ENCODE assay signal across 13 cellular contexts in the genomic region with DNA sequence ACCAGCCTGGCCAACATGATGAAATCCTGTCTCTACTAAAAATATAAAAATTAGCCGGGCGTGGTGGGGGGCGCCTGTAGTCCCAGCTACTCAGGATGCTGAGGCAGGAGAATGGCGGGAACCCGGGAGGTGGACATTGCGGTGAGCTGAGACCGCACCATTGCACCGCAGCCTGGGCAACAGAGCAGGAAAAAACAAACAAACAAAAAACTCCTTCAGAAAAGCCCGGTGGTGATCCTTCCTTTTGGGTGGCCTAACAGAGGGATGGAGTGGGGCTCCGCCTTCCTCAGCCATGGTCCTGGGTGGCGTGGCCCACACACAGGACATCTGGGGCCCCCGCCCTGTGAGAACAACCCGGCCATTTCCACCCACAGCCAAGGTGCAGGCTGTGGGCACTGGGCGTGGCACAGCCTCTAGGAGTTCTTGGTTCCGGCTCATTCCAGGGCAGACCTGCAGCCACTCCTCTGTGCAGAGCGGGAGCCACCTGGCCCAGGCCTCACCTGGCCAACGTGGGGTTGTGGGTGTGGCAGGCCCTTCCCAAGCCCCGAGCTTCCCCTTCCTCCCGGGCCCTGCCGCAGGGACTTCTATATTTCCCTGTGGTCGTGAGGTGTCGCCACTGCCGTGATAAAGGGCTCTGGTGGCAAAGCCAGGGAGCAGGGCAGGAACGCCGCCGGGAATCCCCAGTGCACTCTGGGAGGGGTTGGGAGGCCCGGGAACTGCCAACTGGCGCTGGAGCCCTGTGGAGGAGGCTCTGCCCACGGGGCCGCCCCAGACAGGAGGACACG. TPM values are rescaled to one million over a fixed set of nuclear protein-coding genes. Genes with fewer than 3 reads are reported as not detected.
A peak's percentile ranks its signal among the peaks of the same experiment; 100 is the strongest.
DNase-seq lines count a peak whose midpoint lies in the region; ATAC-seq and TF ChIP-seq lines count a peak whose summit lies in the region.
"Had no signal": no experiment of that assay in that cellular context is flagged by ENCODE, and none has a peak within 500 bp of the region (broad histone marks: within the 10 kb centered on the region; RNA-seq: fewer than 3 reads in every experiment).

No MANE protein-coding gene starts in this region.

- no peak overlapping the region for H3K9ac ChIP-seq in OCI-LY3 (ENCODE audit: low read length)

- H3K27me3 ChIP-seq in OCI-LY3 (ENCODE audit: low read depth, low read length) (no peaks in the 10 kb centered on the region), prostate gland (replicated peaks; ENCODE audit: insufficient read depth) (no peaks in the 10 kb centered on the region), vagina (no peaks in the 10 kb centered on the region)

- 0 out of 2 replicates have a peak, but pooled peaks have one; percentile 3 for TF ChIP-seq CTCF in OCI-LY3 (IDR thresholded peaks at IDR 0.05; ENCODE audit: low read depth, low read length)
- peak in 2 of 4 experiments; percentile 24 to 40 for TF ChIP-seq CTCF in prostate gland (IDR thresholded peaks at IDR 0.05)
- no peak for TF ChIP-seq CTCF in vagina (IDR thresholded peaks at IDR 0.05)

- ATAC-seq in esophagus mucosa, result peak; percentile 85

- no peaks in the 10 kb centered on the region for H4K20me1 ChIP-seq in OCI-LY3 (ENCODE audit: insufficient read depth, low read length)

- no peaks in the 10 kb centered on the region for H3K9me3 ChIP-seq in OCI-LY3 (ENCODE audit: insufficient read depth, low read length)
- H3K9me3 ChIP-seq in prostate gland, result no peaks in the 10 kb centered on the region
- no peaks in the 10 kb centered on the region for H3K9me3 ChIP-seq in vagina

- no peaks in the 10 kb centered on the region for H3K36me3 ChIP-seq in OCI-LY3 (replicated peaks; ENCODE audit: low read depth, low read length)
- H3K36me3 ChIP-seq in prostate gland, result no peaks in the 10 kb centered on the region
- no peaks in the 10 kb centered on the region for H3K36me3 ChIP-seq in vagina

- TF ChIP-seq POLR2A in prostate gland (IDR thresholded peaks at IDR 0.05) (no peak), vagina (IDR thresholded peaks at IDR 0.05) (no peak)

- DNase-seq in DMS79 treated with DMSO at 0.1 percent for 48 hours (lab: John Stamatoyannopoulos, UW) (peak; percentile 26), prostate gland (ENCODE audit: low spot score) (peak; percentile 45), vagina (ENCODE audit: extremely low spot score in 2 of 2) (no peak), AML-193 (lab: John Stamatoyannopoulos, UW) (no peak), NCI-H446 (lab: John Stamatoyannopoulos, UW) (no peak)
- DNase-seq in activated naive CD4-positive, alpha-beta T cell (lab: John Stamatoyannopoulos, UW), result no peak
- DNase-seq: activated CD4-positive, alpha-beta T cell treated with anti-CD3 and anti-CD28 coated beads, Interleukin-2, amount 50 U/mL, for 48 hours; activated naive CD4-positive, alpha-beta T cell treated with Interleukin-2 at 50 U/mL for 16 hours; HCEC 1CT; NCI-H345 had no signal

- no peak overlapping the region for H2AFZ ChIP-seq in OCI-LY3 (ENCODE audit: low read depth, low read length)

- WGBS in prostate gland, result 63% methylated on average over 28 of the region's 31 CpGs

- H3K4me1 ChIP-seq in OCI-LY3 (ENCODE audit: low read length), result peaks cover 10% of the 10 kb centered on the region
- no peaks in the 10 kb centered on the region for H3K4me1 ChIP-seq in prostate gland (replicated peaks)
- peaks cover 18% of the 10 kb centered on the region for H3K4me1 ChIP-seq in vagina

- H3K27ac ChIP-seq in OCI-LY3 (ENCODE audit: low read length), result no peak overlapping the region
- peak overlapping the region in 1 of 2 donors; percentile 8 for H3K27ac ChIP-seq in prostate gland
- no peak overlapping the region for H3K27ac ChIP-seq in vagina
- H3K27ac ChIP-seq: coronary artery had no signal

- no peak overlapping the region for H3K4me2 ChIP-seq in OCI-LY3 (ENCODE audit: low read length)

- intact Hi-C loops in prostate gland (cut with DNase I) (no loop called here), vagina (cut with DNase I) (no loop called here)

- H3K79me2 ChIP-seq in OCI-LY3 (ENCODE audit: low read length), result no peaks in the 10 kb centered on the region

- H3K4me3 ChIP-seq in OCI-LY3 (ENCODE audit: low read length) (no peak overlapping the region), prostate gland (no peak overlapping the region), vagina (no peak overlapping the region)
- H3K4me3 ChIP-seq: coronary artery had no signal

RNA-seq across cellular contexts. Expression of a gene that starts 37.6 kb away (rescaled TPM):
- total RNA-seq in esophagus mucosa (21.6 TPM), prostate gland (10 to 100 TPM; 50.0 to 91.9 TPM), vagina (35.8 TPM)

RNA-seq across cellular contexts. Expression of a gene that starts 40.6 kb away (rescaled TPM):
- 5.7 TPM for total RNA-seq in esophagus mucosa
- total RNA-seq in prostate gland, result 1 to 10 TPM; 5.9 to 8.3 TPM
- total RNA-seq in vagina, result 4.2 TPM

Comparison
In these comparisons a context has a peak if more than half of its experiments do, and no peak if none do; other contexts are left out.
1. DNase-seq: peak in DMS79 treated with DMSO at 0.1 percent for 48 hours (single experiment) and prostate gland (single experiment); none in activated naive CD4-positive, alpha-beta T cell (0 of 4), vagina (0 of 2), AML-193 (0 of 2) and NCI-H446 (0 of 2).